ENCODE assay signal across 9 cellular contexts in genomic region chr1:156641761-156642264, GRCh38. TPM values are rescaled to one million over a fixed set of nuclear protein-coding genes. Genes with fewer than 3 reads are reported as not detected.
A peak's percentile ranks its signal among the peaks of the same experiment; 100 is the strongest.
DNase-seq lines count a peak whose midpoint lies in the region; ATAC-seq and TF ChIP-seq lines count a peak whose summit lies in the region.
"Had no signal": no experiment of that assay in that cellular context is flagged by ENCODE, and none has a peak within 500 bp of the region (broad histone marks: within the 10 kb centered on the region; RNA-seq: fewer than 3 reads in every experiment).

BCAN (plus strand) TSS chr1:156642117; CDS start chr1:156646055, 3,938 bp downstream.

- CTCF ChIA-PET in PC-3 (lab: Charles Lee), result no interaction called here

- no peak for TF ChIP-seq EP300 in suprapubic skin (IDR thresholded peaks at IDR 0.05)

- H3K27ac ChIP-seq in ascending aorta (no peak within 1 kb of the TSS), suprapubic skin (no peak within 1 kb of the TSS), PC-3 (ENCODE audit: low read length) (no peak within 1 kb of the TSS)

- no peak for TF ChIP-seq POLR2A in suprapubic skin (IDR thresholded peaks at IDR 0.05)

- ATAC-seq in Right ventricle myocardium inferior, result peak; percentile 36
- ATAC-seq in PC-3, result no peak
- ATAC-seq in HG02885 (IDR thresholded peaks at IDR 0.05; ENCODE audit: poor library complexity, unreplicated experiment), result no peak

- no peaks in the 10 kb centered on the region for H3K9me2 ChIP-seq in PC-3 (replicated peaks; ENCODE audit: low read length)

- H3K4me2 ChIP-seq in PC-3 (ENCODE audit: low read length), result no peak within 1 kb of the TSS

- H3K27me3 ChIP-seq in ascending aorta (peaks cover 31% of the 10 kb centered on the region), suprapubic skin (peaks cover 100% of the 10 kb centered on the region), PC-3 (ENCODE audit: low read length) (peaks cover 31% of the 10 kb centered on the region)

- intact Hi-C loops in Right ventricle myocardium inferior (cut with DNase I), result no loop called here
- intact Hi-C loops in cardiac septum (cut with DNase I), result no loop called here
- intact Hi-C loops in ascending aorta (cut with DNase I), result no loop called here
- intact Hi-C loops in PC-3 (cut with micrococcal nuclease), result no loop called here

- WGBS in suprapubic skin, result under 1% methylated on average over 25 of the region's 46 CpGs

- DNase-seq in Right ventricle myocardium inferior (ENCODE audit: missing footprints) (peak; percentile 56), cardiac septum (ENCODE audit: low spot score) (no peak), ascending aorta (ENCODE audit: low spot score in 2 of 2) (no peak), left kidney (ENCODE audit: low read depth, low spot score) (peak; percentile 78), suprapubic skin (ENCODE audit: low spot score in 2 of 2) (no peak), PC-3 (no peak)
- no peak for DNase-seq in activated CD4-positive, alpha-beta T cell treated with anti-CD3 and anti-CD28 coated beads, Interleukin-2, amount 50 U/mL, for 48 hours

- H3K36me3 ChIP-seq in ascending aorta (no peaks in the 10 kb centered on the region), suprapubic skin (no peaks in the 10 kb centered on the region), PC-3 (ENCODE audit: low read depth, low read length) (no peaks in the 10 kb centered on the region)

- H3F3A ChIP-seq in PC-3 (ENCODE audit: low read length, unreplicated experiment), result no peaks in the 10 kb centered on the region

- H4K20me1 ChIP-seq in PC-3 (ENCODE audit: low read length), result no peaks in the 10 kb centered on the region

- peaks cover 5 to 8% of the 10 kb centered on the region in 2 donors for H3K4me1 ChIP-seq in ascending aorta
- peaks cover 15% of the 10 kb centered on the region for H3K4me1 ChIP-seq in suprapubic skin
- peaks cover 15% of the 10 kb centered on the region for H3K4me1 ChIP-seq in PC-3 (ENCODE audit: insufficient read depth, low read length)

- BruUV-seq in PC-3 (replicated peaks; lab: Mats Ljungman, UMichigan), result no TSS peak

- H2AFZ ChIP-seq in PC-3 (ENCODE audit: low read length), result no peak within 1 kb of the TSS

- H3K4me3 ChIP-seq in ascending aorta, result peak within 1 kb of the TSS; percentile 39 to 57
- H3K4me3 ChIP-seq in suprapubic skin, result peak within 1 kb of the TSS; percentile 46
- no peak within 1 kb of the TSS for H3K4me3 ChIP-seq in PC-3 (ENCODE audit: low read length)

- TF ChIP-seq CTCF in ascending aorta (IDR thresholded peaks at IDR 0.05), result no peak
- TF ChIP-seq CTCF in suprapubic skin (IDR thresholded peaks at IDR 0.05), result no peak
- TF ChIP-seq CTCF in PC-3 (conservative IDR thresholded peaks at IDR 0.05; ENCODE audit: low read depth, low read length), result no peak

- H3K9ac ChIP-seq in PC-3 (ENCODE audit: low read length), result no peak within 1 kb of the TSS

- no peaks in the 10 kb centered on the region for H3K79me2 ChIP-seq in PC-3 (ENCODE audit: low read length)

- H3K9me3 ChIP-seq in ascending aorta (no peaks in the 10 kb centered on the region), suprapubic skin (no peaks in the 10 kb centered on the region), PC-3 (ENCODE audit: low read length) (no peaks in the 10 kb centered on the region)

- POLR2A ChIA-PET in PC-3 (lab: Charles Lee; ENCODE audit: unreplicated experiment), result interaction anchor here (0.5 kb wide), 1 partner anchor 184 kb away, joined by 4 read pairs; no protein-coding TSS in a partner anchor

RNA-seq across cellular contexts. Expression of gene BCAN, which starts in this region (rescaled TPM):
- total RNA-seq in Right ventricle myocardium inferior (0.35 TPM), cardiac septum (0.16 TPM), ascending aorta (not detected), suprapubic skin (10 to 100 TPM; 17.8 to 41.2 (median 29.4) TPM), PC-3 (2014; rRNA removed) (not detected in 2 replicates)
- total RNA-seq: T-helper 1 cell treated with Interleukin-12 subunit alpha and Interleukin-12 subunit beta and Interleukin-4 antibody, amounts not matched to agents 30 ng/mL and 1 ng/mL, for 36 hours had no signal

Comparison
In these comparisons a context has a peak if more than half of its experiments do, and no peak if none do; other contexts are left out.
1. RNA of gene BCAN (total RNA-seq): 17.8 to 41.2 TPM in suprapubic skin; 0.35 TPM in Right ventricle myocardium inferior (single experiment), not detected in ascending aorta (single experiment), 0.16 TPM in cardiac septum (single experiment) and not detected in PC-3; every median in the first group is over 10 times any median in the second.
2. Peak in DNase-seq and ATAC-seq in Right ventricle myocardium inferior; RNA of the gene not detected or under 1 TPM.